ENCODE assay signal across 12 cellular contexts in the genomic region with DNA sequence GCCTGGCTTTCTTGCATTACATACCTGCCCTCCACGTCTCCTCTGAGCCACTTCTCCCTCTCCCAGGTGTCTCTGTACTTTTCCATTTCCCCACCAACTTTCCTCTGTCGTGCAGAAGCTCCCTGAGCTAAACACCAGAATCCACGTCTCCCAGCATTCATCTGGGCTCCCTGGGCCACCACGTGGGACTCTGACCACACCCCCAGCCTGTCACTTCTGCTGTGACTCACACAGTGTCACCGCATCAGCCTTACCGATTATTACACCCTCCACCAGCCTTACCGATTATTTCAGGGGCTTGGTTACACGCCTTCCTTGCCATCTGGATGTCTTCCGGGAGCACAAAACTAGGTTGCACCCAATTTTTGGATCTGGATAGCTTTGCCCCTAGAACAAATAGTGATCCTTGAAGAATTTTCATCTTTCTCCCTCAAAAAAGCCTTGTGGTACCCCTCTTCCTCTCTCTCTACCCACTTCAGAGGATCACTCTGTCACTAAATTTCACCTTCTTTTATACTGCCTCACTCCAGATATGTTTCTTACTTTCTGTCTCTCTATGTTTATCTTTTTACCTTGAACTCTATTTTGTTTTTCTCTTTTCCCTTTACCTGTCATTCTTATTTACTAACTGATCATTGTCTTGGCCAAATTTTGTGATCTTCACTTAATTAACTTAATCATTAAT.
DNase-seq lines count a peak whose midpoint lies in the region; ATAC-seq and TF ChIP-seq lines count a peak whose summit lies in the region.
"Had no signal": no experiment of that assay in that cellular context is flagged by ENCODE, and none has a peak within 500 bp of the region (broad histone marks: within the 10 kb centered on the region; RNA-seq: fewer than 3 reads in every experiment).

No MANE protein-coding gene starts in this region.

- peak overlapping the region; percentile 79 for H3K27ac Mint-ChIP-seq in activated CD8-positive, alpha-beta memory T cell treated with anti-CD3 and anti-CD28 coated beads, Interleukin-2, amount 10 ng/mL, durations not matched to agents 7 days and 5 days
- peak overlapping the region; percentile 16 for H3K27ac Mint-ChIP-seq in memory B cell

- H3K9me3 Mint-ChIP-seq in activated CD8-positive, alpha-beta memory T cell treated with anti-CD3 and anti-CD28 coated beads, Interleukin-2, amount 10 ng/mL, durations not matched to agents 7 days and 5 days (ENCODE audit: low read depth), result peaks cover 15% of the 10 kb centered on the region
- H3K9me3 Mint-ChIP-seq in memory B cell, result peaks cover 24% of the 10 kb centered on the region

- H3K27me3 ChIP-seq in BE2C, result no peaks in the 10 kb centered on the region; the same call in 1 of the 2 replicates
- H3K27me3 ChIP-seq: BLaER1 treated with 17β-estradiol and CSF1 and Interleukin-3, amounts not matched to agents 10 nM and 100 nM; body of pancreas; gastrocnemius medialis had no signal

- CTCF ChIA-PET in activated CD8-positive, alpha-beta memory T cell treated with anti-CD3 and anti-CD28 coated beads, Interleukin-2, amount 10 ng/mL, durations not matched to agents 7 days and 5 days (lab: Charles Lee), result interaction anchor here (0.6 to 0.9 kb wide), 2 partner anchors 203 to 249 kb away, joined by 3 read pairs; partner anchors contain the start of gene SP140L

- H3K4me1 ChIP-seq in BE2C, result no peaks in the 10 kb centered on the region
- H3K4me1 ChIP-seq: body of pancreas, gastrocnemius medialis had no signal

- H3K27me3 Mint-ChIP-seq in activated CD8-positive, alpha-beta memory T cell treated with anti-CD3 and anti-CD28 coated beads, Interleukin-2, amount 10 ng/mL, durations not matched to agents 7 days and 5 days, result no peaks in the 10 kb centered on the region
- H3K27me3 Mint-ChIP-seq in memory B cell, result no peaks in the 10 kb centered on the region
- H3K27me3 Mint-ChIP-seq: naive B cell had no signal

- H3K4me3 ChIP-seq in BE2C (ENCODE audit: low read depth, low read length), result no peak overlapping the region
- H3K4me3 ChIP-seq: BLaER1 treated with 17β-estradiol and CSF1 and Interleukin-3, amounts not matched to agents 10 nM and 100 nM; body of pancreas; gastrocnemius medialis had no signal

- peak; percentile 8 for DNase-seq in stimulated activated CD4-positive, alpha-beta T cell treated with anti-CD3 and anti-CD28 coated beads, Interleukin-12 subunit alpha, Interleukin-12 subunit beta, amount 100 ng/mL, for 4 hours
- no peak for DNase-seq in stimulated activated CD4-positive, alpha-beta T cell treated with anti-CD3 and anti-CD28 coated beads, Interleukin-4, amount 100 ng/mL, for 24 hours
- DNase-seq in activated CD8-positive, alpha-beta memory T cell treated with anti-CD3 and anti-CD28 coated beads, Interleukin-2, amount 10 ng/mL, durations not matched to agents 7 days and 5 days, result peak; percentile 87
- no peak for DNase-seq in memory B cell (ENCODE audit: low spot score in 2 of 2)
- DNase-seq in BE2C, result no peak
- no peak for DNase-seq in NCI-H187 (lab: John Stamatoyannopoulos, UW)
- no peak for DNase-seq in amygdala (lab: John Stamatoyannopoulos, UW)
- DNase-seq in DMS79 (lab: John Stamatoyannopoulos, UW), result no peak
- DNase-seq: body of pancreas, gastrocnemius medialis, naive B cell had no signal

- TF ChIP-seq CTCF in BE2C (IDR thresholded peaks at IDR 0.05; ENCODE audit: low read depth, low read length), result no peak

- peak; percentile 99 for ATAC-seq in activated CD8-positive, alpha-beta memory T cell treated with anti-CD3 and anti-CD28 coated beads, Interleukin-2, amount 10 ng/mL, durations not matched to agents 7 days and 5 days
- no peak for ATAC-seq in memory B cell (ENCODE audit: low read depth)
- ATAC-seq: body of pancreas, gastrocnemius medialis had no signal

- peaks cover 23% of the 10 kb centered on the region for H3K36me3 Mint-ChIP-seq in activated CD8-positive, alpha-beta memory T cell treated with anti-CD3 and anti-CD28 coated beads, Interleukin-2, amount 10 ng/mL, durations not matched to agents 7 days and 5 days
- H3K36me3 Mint-ChIP-seq in memory B cell, result peaks cover 25% of the 10 kb centered on the region

- H3K4me1 Mint-ChIP-seq in activated CD8-positive, alpha-beta memory T cell treated with anti-CD3 and anti-CD28 coated beads, Interleukin-2, amount 10 ng/mL, durations not matched to agents 7 days and 5 days, result peaks cover 12% of the 10 kb centered on the region
- peaks cover 14% of the 10 kb centered on the region for H3K4me1 Mint-ChIP-seq in memory B cell

- H3K9me3 ChIP-seq in BE2C, result no peaks in the 10 kb centered on the region
- H3K9me3 ChIP-seq: body of pancreas, gastrocnemius medialis had no signal

- peak overlapping the region; percentile 26 for H3K4me3 Mint-ChIP-seq in activated CD8-positive, alpha-beta memory T cell treated with anti-CD3 and anti-CD28 coated beads, Interleukin-2, amount 10 ng/mL, durations not matched to agents 7 days and 5 days
- no peak overlapping the region for H3K4me3 Mint-ChIP-seq in memory B cell

- H3K36me3 ChIP-seq in BE2C, result no peaks in the 10 kb centered on the region
- H3K36me3 ChIP-seq: BLaER1 treated with 17β-estradiol and CSF1 and Interleukin-3, amounts not matched to agents 10 nM and 100 nM; gastrocnemius medialis had no signal

Comparison
In these comparisons a context has a peak if more than half of its experiments do, and no peak if none do; other contexts are left out.
1. DNase-seq: peak in stimulated activated CD4-positive, alpha-beta T cell treated with anti-CD3 and anti-CD28 coated beads, Interleukin-12 subunit alpha, Interleukin-12 subunit beta, amount 100 ng/mL, for 4 hours (single experiment) and activated CD8-positive, alpha-beta memory T cell treated with anti-CD3 and anti-CD28 coated beads, Interleukin-2, amount 10 ng/mL, durations not matched to agents 7 days and 5 days (single experiment); none in stimulated activated CD4-positive, alpha-beta T cell treated with anti-CD3 and anti-CD28 coated beads, Interleukin-4, amount 100 ng/mL, for 24 hours (single experiment), memory B cell (0 of 2), BE2C (single experiment), NCI-H187 (0 of 2), amygdala (0 of 56) and DMS79 (single experiment).